Comparison of ENCODE assay signal across 22 cellular contexts in genomic region chr17:49402706-49403105, GRCh38. TPM values are rescaled to one million over a fixed set of nuclear protein-coding genes. Genes with fewer than 3 reads are reported as not detected.
DNase-seq lines count a peak whose midpoint lies in the region; ATAC-seq, FAIRE-seq and TF ChIP-seq lines count a peak whose summit lies in the region.
"Had no signal": no experiment of that assay in that cellular context is flagged by ENCODE, and none has a peak within 500 bp of the region (broad histone marks: within the 10 kb centered on the region; RNA-seq: fewer than 3 reads in every experiment).

No MANE protein-coding gene starts in this region.

- no peaks in the 10 kb centered on the region for H4K20me1 ChIP-seq in BLaER1
- no peaks in the 10 kb centered on the region for H4K20me1 ChIP-seq in SK-N-SH (ENCODE audit: insufficient read depth)

- H3K27me3 Mint-ChIP-seq in central memory CD8-positive, alpha-beta T cell: no peaks in the 10 kb centered on the region
- no peaks in the 10 kb centered on the region for H3K27me3 Mint-ChIP-seq in neural crest cell (ENCODE audit: low read depth)
- H3K27me3 Mint-ChIP-seq: activated B cell treated with CpG ODN at 0.5 μM for 24 hours; stimulated activated naive B cell treated with anti-CD40 and anti-IgM and Interleukin-4, amounts not matched to agents 10 μg/mL and 1 μg/mL and 100 μg/mL, for 72 hours had no signal

- H3F3A ChIP-seq in SK-N-SH (replicated peaks; ENCODE audit: insufficient read depth): no peaks in the 10 kb centered on the region

- no peak for ATAC-seq in central memory CD8-positive, alpha-beta T cell (replicated peaks; ENCODE audit: extremely low read depth, poor library complexity, severe bottlenecking)
- no peak for ATAC-seq in pancreas
- ATAC-seq: CD8-positive, alpha-beta T cell; psoas muscle; stimulated activated naive B cell treated with anti-CD40 and anti-IgM and Interleukin-4, amounts not matched to agents 10 μg/mL and 1 μg/mL and 100 μg/mL, for 72 hours had no signal

- no peaks in the 10 kb centered on the region for H3K9me3 Mint-ChIP-seq in central memory CD8-positive, alpha-beta T cell
- no peaks in the 10 kb centered on the region for H3K9me3 Mint-ChIP-seq in neural crest cell
- H3K9me3 Mint-ChIP-seq: activated B cell treated with CpG ODN at 0.5 μM for 24 hours; CD8-positive, alpha-beta T cell; stimulated activated naive B cell treated with anti-CD40 and anti-IgM and Interleukin-4, amounts not matched to agents 10 μg/mL and 1 μg/mL and 100 μg/mL, for 72 hours had no signal

- FAIRE-seq in pancreas (lab: Jason Lieb, UNC): no peak

- peaks cover 30% of the 10 kb centered on the region for H3K4me1 Mint-ChIP-seq in central memory CD8-positive, alpha-beta T cell
- peaks cover 42% of the 10 kb centered on the region for H3K4me1 Mint-ChIP-seq in neural crest cell

- 85 to 89% methylated on average over 6 of the region's 6 CpGs for WGBS in pancreas, 2 donors
- WGBS in SK-N-SH (ENCODE audit: low lambda C conversion rate): 86% methylated on average over 5 of the region's 6 CpGs

- no peak for TF ChIP-seq EP300 in SK-N-SH (IDR thresholded peaks at IDR 0.05; ENCODE audit: borderline replicate concordance in 1 of 2, low read depth in 1 of 2, low read length in 1 of 2)

- peak overlapping the region; percentile 82 for H3K27ac ChIP-seq in BLaER1
- H3K27ac ChIP-seq in pancreas: no peak overlapping the region
- no peak overlapping the region for H3K27ac ChIP-seq in SK-N-SH (ENCODE audit: low read depth in 2 of 2, low read length in 1 of 2)
- H3K27ac ChIP-seq: coronary artery, left ventricle myocardium inferior, psoas muscle, uterus had no signal

- peak; percentile 20 for DNase-seq in NCI-H2171 (lab: John Stamatoyannopoulos, UW)
- no peak for DNase-seq in central memory CD8-positive, alpha-beta T cell (ENCODE audit: low spot score in 2 of 2)
- DNase-seq in neural crest cell (ENCODE audit: low read depth, low spot score): no peak
- no peak for DNase-seq in activated CD4-positive, alpha-beta T cell treated with anti-CD3 and anti-CD28 coated beads for 1 hour
- DNase-seq in pancreas: no peak
- no peak for DNase-seq in T1000 (lab: John Stamatoyannopoulos, UW)
- DNase-seq in SK-N-SH: no peak
- DNase-seq: ACHN; activated B cell treated with CpG ODN at 0.5 μM for 24 hours; activated gamma-delta T cell treated with Interleukin-2 at 50 U/mL for 16 hours; CD8-positive, alpha-beta T cell; EL; Kasumi-1; left ventricle myocardium inferior; NCI-H1105 treated with DMSO at 0.1 percent for 48 hours; NK-92 treated with Interleukin-12 subunit alpha and Interleukin-12 subunit beta, amount 100 ng/mL, for 24 hours; psoas muscle; stimulated activated CD4-positive, alpha-beta T cell treated with anti-CD3 and anti-CD28 coated beads, Interleukin-12 subunit alpha, Interleukin-12 subunit beta, amount 100 ng/mL, for 4 hours; stimulated activated naive B cell treated with anti-CD40 and anti-IgM and Interleukin-4, amounts not matched to agents 10 μg/mL and 1 μg/mL and 100 μg/mL, for 72 hours; uterus had no signal

- CTCF ChIA-PET in SK-N-SH (lab: Yijun Ruan, JAX): interaction anchor here (1.1 to 24.3 kb wide), 5 partner anchors 86 to 152 kb away, joined by 3 to 496 read pairs (median 7); no protein-coding TSS in a partner anchor

- H3K36me3 ChIP-seq in BLaER1: peaks cover 45% of the 10 kb centered on the region
- H3K36me3 ChIP-seq in pancreas: peaks cover 0 to 33% (median 11%) of the 10 kb centered on the region in 3 donors
- H3K36me3 ChIP-seq in SK-N-SH (replicated peaks in 1 of 2; ENCODE audit: control insufficient read depth in 1 of 2, insufficient read depth in 2 of 2, low read length in 1 of 2): peaks cover 33 to 43% of the 10 kb centered on the region in 2 experiments
- H3K36me3 ChIP-seq: uterus had no signal

- no peak for TF ChIP-seq CTCF in neural crest cell (conservative IDR thresholded peaks at IDR 0.05)
- no peak for TF ChIP-seq CTCF in pancreas (IDR thresholded peaks at IDR 0.05)
- no peak for TF ChIP-seq CTCF in SK-N-SH (IDR thresholded peaks at IDR 0.05)

- H3K4me3 ChIP-seq in BLaER1: no peak overlapping the region
- no peak overlapping the region for H3K4me3 ChIP-seq in pancreas
- no peak overlapping the region for H3K4me3 ChIP-seq in SK-N-SH (ENCODE audit: low read depth in 2 of 2, low read length in 1 of 2)
- H3K4me3 ChIP-seq: coronary artery, left ventricle myocardium inferior, psoas muscle, uterus had no signal

- H3K27me3 ChIP-seq in BLaER1: no peaks in the 10 kb centered on the region
- no peaks in the 10 kb centered on the region for H3K27me3 ChIP-seq in pancreas
- H3K27me3 ChIP-seq in SK-N-SH (ENCODE audit: insufficient read depth): no peaks in the 10 kb centered on the region
- H3K27me3 ChIP-seq: uterus had no signal

- POLR2A ChIA-PET in SK-N-SH (lab: Yijun Ruan, JAX): no interaction called here

- H3K9ac ChIP-seq in BLaER1 (no peak overlapping the region), SK-N-SH (no peak overlapping the region)

- H3K4me1 ChIP-seq in BLaER1 (peaks cover 68% of the 10 kb centered on the region), pancreas (no peaks in the 10 kb centered on the region), SK-N-SH (ENCODE audit: control insufficient read depth in 1 of 2, insufficient read depth in 2 of 2, low read depth in 1 of 2, low read length in 1 of 2) (no peaks in the 10 kb centered on the region)
- H3K4me1 ChIP-seq: left ventricle myocardium inferior, psoas muscle, uterus had no signal

- H3K36me3 Mint-ChIP-seq in central memory CD8-positive, alpha-beta T cell (ENCODE audit: insufficient read depth): peaks cover 15% of the 10 kb centered on the region
- H3K36me3 Mint-ChIP-seq in neural crest cell (ENCODE audit: low read depth): peaks cover 13% of the 10 kb centered on the region

- H2AFZ ChIP-seq in SK-N-SH (ENCODE audit: low read depth): no peak overlapping the region

- peak overlapping the region; percentile 72 for H3K4me2 ChIP-seq in BLaER1
- no peak overlapping the region for H3K4me2 ChIP-seq in SK-N-SH

- peak overlapping the region; percentile 91 for H3K27ac Mint-ChIP-seq in central memory CD8-positive, alpha-beta T cell (ENCODE audit: low read depth)
- peak overlapping the region; percentile 97 for H3K27ac Mint-ChIP-seq in neural crest cell (ENCODE audit: unreplicated experiment)
- H3K27ac Mint-ChIP-seq: activated B cell treated with CpG ODN at 0.5 μM for 24 hours; stimulated activated naive B cell treated with anti-CD40 and anti-IgM and Interleukin-4, amounts not matched to agents 10 μg/mL and 1 μg/mL and 100 μg/mL, for 72 hours had no signal

- H3K9me3 ChIP-seq in BLaER1: no peaks in the 10 kb centered on the region
- no peaks in the 10 kb centered on the region for H3K9me3 ChIP-seq in pancreas
- no peaks in the 10 kb centered on the region for H3K9me3 ChIP-seq in SK-N-SH
- H3K9me3 ChIP-seq: left ventricle myocardium inferior, psoas muscle, uterus had no signal

- no peaks in the 10 kb centered on the region for H3K9me2 ChIP-seq in SK-N-SH

- no peak for TF ChIP-seq RAD21 in SK-N-SH (IDR thresholded peaks at IDR 0.05; ENCODE audit: low read length)

- no peak overlapping the region for H3K4me3 Mint-ChIP-seq in central memory CD8-positive, alpha-beta T cell
- H3K4me3 Mint-ChIP-seq in neural crest cell: peak overlapping the region; percentile 65
- H3K4me3 Mint-ChIP-seq: activated B cell treated with CpG ODN at 0.5 μM for 24 hours; CD8-positive, alpha-beta T cell; stimulated activated naive B cell treated with anti-CD40 and anti-IgM and Interleukin-4, amounts not matched to agents 10 μg/mL and 1 μg/mL and 100 μg/mL, for 72 hours had no signal

- intact Hi-C loops in pancreas (cut with DNase I): no loop called here

- no peaks in the 10 kb centered on the region for H3K79me2 ChIP-seq in SK-N-SH (ENCODE audit: insufficient read depth)

TF ChIP-seq in SK-N-SH, 30 proteins besides CTCF, POLR2A, EP300 and RAD21:
- no peak for TF ChIP-seq NFIC (IDR thresholded peaks at IDR 0.05; ENCODE audit: borderline replicate concordance)

RNA-seq across cellular contexts. Expression of gene PHB1, which starts 12.0 kb away (rescaled TPM):
- total RNA-seq in neural crest cell (248 and 256 TPM in 2 replicates), pancreas (10 to 100 TPM; 30.1 to 71.8 (median 59.4) TPM)
- polyA plus RNA-seq in pancreas (10 to 100 TPM; 37.6 to 52.8 TPM), SK-N-SH (2012; rRNA removed) (379 and 477 TPM in 2 replicates)
- polyA plus RNA-seq in SK-N-SH (2012; cell fraction: cytosol; rRNA removed): 290 and 388 TPM in 2 replicates
- 173 and 230 TPM in 2 replicates for polyA plus RNA-seq in SK-N-SH (2012; cell fraction: nucleus; rRNA removed)

RNA-seq across cellular contexts. Expression of gene ZNF652, which starts 40.7 kb away (rescaled TPM):
- total RNA-seq in neural crest cell (42.1 and 44.1 TPM in 2 replicates), pancreas (10 to 100 TPM; 16.8 to 32.4 (median 22.7) TPM)
- polyA plus RNA-seq in pancreas (10 to 100 TPM; 17.0 to 18.6 TPM), SK-N-SH (2012; rRNA removed) (5.1 and 6.5 TPM in 2 replicates)
- 4.8 and 4.9 TPM in 2 replicates for polyA plus RNA-seq in SK-N-SH (2012; cell fraction: cytosol; rRNA removed)
- 13.1 and 17.3 TPM in 2 replicates for polyA plus RNA-seq in SK-N-SH (2012; cell fraction: nucleus; rRNA removed)
